ENCODE assay signal across 8 cellular contexts in genomic region chr4:114600066-114600552, GRCh38. TPM values are rescaled to one million over a fixed set of nuclear protein-coding genes. Genes with fewer than 3 reads are reported as not detected.
DNase-seq lines count a peak whose midpoint lies in the region; TF ChIP-seq lines count a peak whose summit lies in the region.

No MANE protein-coding gene starts in this region.

- no peak overlapping the region for H2AFZ ChIP-seq in SU-DHL-6 (ENCODE audit: low read depth, low read length, severe bottlenecking)

- in situ Hi-C loops in KBM-7 (cut with MboI; ENCODE audit: low pct_unique_long_range_greater_than_20kb, low sequenced_read_pairs), result no loop called here

- TF ChIP-seq POLR2A in ovary (IDR thresholded peaks at IDR 0.05), result no peak

- H3K9me3 ChIP-seq in SU-DHL-6 (ENCODE audit: insufficient read depth, low read length) (no peaks in the 10 kb centered on the region), iPS-18c (ENCODE audit: control insufficient read depth, insufficient read depth, low read length) (no peaks in the 10 kb centered on the region), stomach smooth muscle (ENCODE audit: control insufficient read depth in 2 of 2, low read length in 2 of 2) (no peaks in the 10 kb centered on the region), ovary (peaks cover 0 to 4% of the 10 kb centered on the region in 2 donors)

- TF ChIP-seq CTCF in SU-DHL-6 (IDR thresholded peaks at IDR 0.05; ENCODE audit: insufficient read depth, low read length, poor library complexity, severe bottlenecking), result no peak
- TF ChIP-seq CTCF in CD14-positive monocyte (IDR thresholded peaks at IDR 0.05), result no peak
- TF ChIP-seq CTCF in ovary (IDR thresholded peaks at IDR 0.05), result no peak

- no peaks in the 10 kb centered on the region for H3K36me3 Mint-ChIP-seq in CD14-positive monocyte

- peaks cover 29% of the 10 kb centered on the region for H3F3A ChIP-seq in SU-DHL-6 (ENCODE audit: insufficient read depth)

- H3K27me3 Mint-ChIP-seq in CD14-positive monocyte (ENCODE audit: low read depth in 3 of 3), result peaks cover 33 to 48% (median 42%) of the 10 kb centered on the region in 3 donors

- peaks cover 57% of the 10 kb centered on the region for H3K79me2 ChIP-seq in SU-DHL-6 (ENCODE audit: insufficient read depth, low read length)

- H3K4me1 ChIP-seq in stomach smooth muscle (ENCODE audit: control insufficient read depth, insufficient read depth, low read length), result peaks cover 12% of the 10 kb centered on the region
- H3K4me1 ChIP-seq in ovary (ENCODE audit: insufficient read depth), result no peaks in the 10 kb centered on the region

- H3K4me2 ChIP-seq in SU-DHL-6 (ENCODE audit: low read depth, low read length, poor library complexity, severe bottlenecking), result peak overlapping the region; percentile 95

- no peak for TF ChIP-seq EP300 in ovary (IDR thresholded peaks at IDR 0.05)

- H3K9me2 ChIP-seq in SU-DHL-6 (replicated peaks; ENCODE audit: insufficient read depth, low read length), result no peaks in the 10 kb centered on the region

- H3K4me1 Mint-ChIP-seq in CD14-positive monocyte, result peaks cover 7% of the 10 kb centered on the region

- H3K4me3 ChIP-seq in SU-DHL-6 (ENCODE audit: insufficient read depth, low read length, poor library complexity, severe bottlenecking) (peak overlapping the region; percentile 64), iPS-18c (ENCODE audit: insufficient read depth, low read depth, low read length) (peak overlapping the region; percentile 76), stomach smooth muscle (ENCODE audit: low read length in 2 of 2) (peak overlapping the region; percentile 70 to 75), ovary (no peak overlapping the region)

- H3K27ac ChIP-seq in SU-DHL-6 (ENCODE audit: low read depth, low read length), result peak overlapping the region; percentile 93
- H3K27ac ChIP-seq in stomach smooth muscle (ENCODE audit: low read length), result no peak overlapping the region
- H3K27ac ChIP-seq in ovary, result no peak overlapping the region

- no peaks in the 10 kb centered on the region for H3K36me3 ChIP-seq in SU-DHL-6 (ENCODE audit: low read length)
- H3K36me3 ChIP-seq in stomach smooth muscle (ENCODE audit: control insufficient read depth in 2 of 2, insufficient read depth in 2 of 2, low read length in 2 of 2), result no peaks in the 10 kb centered on the region
- no peaks in the 10 kb centered on the region for H3K36me3 ChIP-seq in ovary

- H4K20me1 ChIP-seq in SU-DHL-6 (ENCODE audit: low read depth, low read length), result no peaks in the 10 kb centered on the region

- intact Hi-C loops in CD14-positive monocyte (cut with micrococcal nuclease), result no loop called here
- intact Hi-C loops in ovary (cut with DNase I), result no loop called here

- WGBS in ovary, 3 donors, result 35 to 39% (median 35%) methylated on average over 11 of the region's 11 CpGs

- no peaks in the 10 kb centered on the region for H3K27me3 ChIP-seq in SU-DHL-6 (ENCODE audit: low read length)
- peaks cover 8 to 10% of the 10 kb centered on the region in 2 donors for H3K27me3 ChIP-seq in stomach smooth muscle (ENCODE audit: control insufficient read depth in 1 of 2, insufficient read depth in 2 of 2, low read length in 2 of 2)
- no peaks in the 10 kb centered on the region for H3K27me3 ChIP-seq in ovary

- H3K9ac ChIP-seq in SU-DHL-6 (ENCODE audit: low read length), result peak overlapping the region; percentile 92
- H3K9ac ChIP-seq in stomach smooth muscle (ENCODE audit: low read length in 2 of 2), result no peak overlapping the region

- peak overlapping the region in 1 of 2 donors; percentile 82 for H3K4me3 Mint-ChIP-seq in CD14-positive monocyte

- no peak overlapping the region for H3K27ac Mint-ChIP-seq in CD14-positive monocyte

- peak; percentile 16 for DNase-seq in NCI-H2171 treated with DMSO at 0.1 percent for 48 hours (lab: John Stamatoyannopoulos, UW)
- DNase-seq in NCI-H2171 (lab: John Stamatoyannopoulos, UW), result no peak
- DNase-seq in CD14-positive monocyte (ENCODE audit: low spot score), result no peak
- DNase-seq in ovary, result no peak
- no peak for DNase-seq in KBM-7

- H3K9me3 Mint-ChIP-seq in CD14-positive monocyte, result peaks cover 2 to 21% (median 5%) of the 10 kb centered on the region in 7 donors

RNA-seq across cellular contexts. Expression of gene UGT8, which starts 1.5 kb away (rescaled TPM):
- polyA plus RNA-seq in CD14-positive monocyte (not detected), ovary (under 1 TPM; 0.04 to 0.12 TPM)
- total RNA-seq in ovary, result 1 to 10 TPM in 1 of 7 donors, under 1 TPM in 4, not detected in 2; 0.35 to 4.5 (median 0.74) TPM
